Comparison of ENCODE assay signal across 1 cellular context in genomic region chr1:160099716-160100375, GRCh38.
TF ChIP-seq lines count a peak whose summit lies in the region.

No MANE protein-coding gene starts in this region.

TF ChIP-seq in H1, 55 proteins besides CTCF, POLR2A, EP300 and RAD21:
- TF ChIP-seq RFX5 (IDR thresholded peaks at IDR 0.05; ENCODE audit: borderline replicate concordance, low read depth, low read length) = no peak
- no peak for TF ChIP-seq CHD2 (IDR thresholded peaks at IDR 0.05; ENCODE audit: low read length)
- no peak for TF ChIP-seq TAF7 (optimal IDR thresholded peaks at IDR 0.05; ENCODE audit: borderline replicate concordance, low read depth, low read length)
- TF ChIP-seq PHF8 (conservative IDR thresholded peaks at IDR 0.05; ENCODE audit: low read depth, low read length) = 0 out of 2 replicates have a peak, but pooled peaks have one; percentile 5
